In the genomic region with DNA sequence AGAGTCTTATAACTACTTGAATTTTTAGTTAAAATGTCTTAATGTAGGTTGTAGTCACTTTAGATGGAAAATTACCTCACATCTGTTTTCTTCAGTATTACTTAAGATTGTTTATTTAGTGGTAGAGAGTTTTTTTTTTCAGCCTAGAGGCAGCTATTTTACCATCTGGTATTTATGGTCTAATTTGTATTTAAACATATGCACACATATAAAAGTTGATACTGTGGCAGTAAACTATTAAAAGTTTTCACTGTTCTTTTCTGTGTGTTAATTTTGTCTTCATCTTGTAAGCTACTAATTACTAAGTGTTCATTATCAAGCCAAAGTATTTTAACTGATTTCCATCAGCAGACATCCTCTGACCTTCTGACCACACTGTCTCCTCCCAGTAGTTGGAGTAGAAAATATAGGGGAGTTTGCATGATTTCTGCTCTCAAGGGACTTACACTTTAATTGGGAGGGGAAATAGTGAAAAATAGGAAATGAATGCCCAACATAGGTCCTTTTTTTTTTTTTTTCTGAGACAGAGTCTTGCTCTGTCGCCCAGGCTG, we compare ENCODE assay signal across 12 cellular contexts. TPM values are rescaled to one million over a fixed set of nuclear protein-coding genes. Genes with fewer than 3 reads are reported as not detected.
DNase-seq lines count a peak whose midpoint lies in the region; ATAC-seq and FAIRE-seq lines count a peak whose summit lies in the region.
"Had no signal": no experiment of that assay in that cellular context is flagged by ENCODE, and none has a peak within 500 bp of the region (broad histone marks: within the 10 kb centered on the region; RNA-seq: fewer than 3 reads in every experiment).

No MANE protein-coding gene starts in this region.

- no peaks in the 10 kb centered on the region for H3K9me3 ChIP-seq in HUES6 (ENCODE audit: control insufficient read depth, insufficient read depth, low read depth, low read length)
- no peaks in the 10 kb centered on the region for H3K9me3 ChIP-seq in neuronal stem cell (replicated peaks in 1 of 2; ENCODE audit: control insufficient read depth in 2 of 2, insufficient read depth in 1 of 2, low read depth in 1 of 2, low read length in 2 of 2)
- H3K9me3 ChIP-seq: body of pancreas had no signal

- no CpG with 5 or more reads among the region's 1 CpG for WGBS in neuronal stem cell (ENCODE audit: extremely low coverage in 2 of 2, insufficient read length in 2 of 2, insufficient replicate concordance in 1 of 2), 2 donors

- H3K36me3 ChIP-seq in HUES6 (ENCODE audit: control insufficient read depth, insufficient read depth, low read length): peaks cover 30% of the 10 kb centered on the region
- peaks cover 0 to 24% of the 10 kb centered on the region in 2 donors for H3K36me3 ChIP-seq in neuronal stem cell (replicated peaks in 1 of 2; ENCODE audit: control insufficient read depth in 2 of 2, insufficient read depth in 2 of 2, low read length in 2 of 2)

- H3K27me3 ChIP-seq in HUES6 (ENCODE audit: control insufficient read depth, insufficient read depth, low read length) (no peaks in the 10 kb centered on the region; the same call in 1 of the 2 replicates), neuronal stem cell (ENCODE audit: control insufficient read depth in 3 of 3, insufficient read depth in 3 of 3, low read depth in 1 of 3, low read length in 3 of 3) (peaks cover 2 to 25% (median 20%) of the 10 kb centered on the region in 3 experiments)

- H3K4ac ChIP-seq in neuronal stem cell (ENCODE audit: low read length): no peak overlapping the region

- H3K14ac ChIP-seq in neuronal stem cell (ENCODE audit: low read length): peak overlapping the region; percentile 12

- H2BK5ac ChIP-seq in neuronal stem cell (ENCODE audit: low read length): no peak overlapping the region

- H2AK5ac ChIP-seq in neuronal stem cell (ENCODE audit: low read depth, low read length): no peak overlapping the region

- no peak overlapping the region for H2BK120ac ChIP-seq in neuronal stem cell (ENCODE audit: low read depth, low read length)

- H4K8ac ChIP-seq in neuronal stem cell (ENCODE audit: low read depth, low read length): no peak overlapping the region

- no peak overlapping the region for H3K18ac ChIP-seq in neuronal stem cell (ENCODE audit: low read length)

- no peak overlapping the region for H4K91ac ChIP-seq in neuronal stem cell (ENCODE audit: low read depth, low read length, poor library complexity)

- H3K4me2 ChIP-seq in neuronal stem cell (ENCODE audit: insufficient read depth, low read length, poor library complexity, severe bottlenecking): no peak overlapping the region

- no peaks in the 10 kb centered on the region for H3K9me3 Mint-ChIP-seq in activated naive CD4-positive, alpha-beta T cell treated with anti-CD3 and anti-CD28 coated beads, Interleukin-2, amount 50 U/mL, for 72 hours

- H3K36me3 Mint-ChIP-seq in activated naive CD4-positive, alpha-beta T cell treated with anti-CD3 and anti-CD28 coated beads, Interleukin-2, amount 50 U/mL, for 72 hours: peaks cover 38 to 40% of the 10 kb centered on the region in 2 donors

- no peak for FAIRE-seq in frontal cortex (lab: Jason Lieb, UNC)

- H3K4me1 ChIP-seq in HUES6 (ENCODE audit: control insufficient read depth, insufficient read depth, low read length) (peaks cover 30% of the 10 kb centered on the region), neuronal stem cell (ENCODE audit: control insufficient read depth in 2 of 2, insufficient read depth in 1 of 2, low read depth in 1 of 2, low read length in 2 of 2) (peaks cover 0 to 4% of the 10 kb centered on the region in 2 donors)

- H3K27ac ChIP-seq in HUES6 (ENCODE audit: low read depth, low read length): no peak overlapping the region
- no peak overlapping the region for H3K27ac ChIP-seq in neuronal stem cell (replicated peaks; ENCODE audit: low read length)
- H3K27ac ChIP-seq: 22Rv1, body of pancreas had no signal

- no peak for ATAC-seq in activated naive CD4-positive, alpha-beta T cell treated with anti-CD3 and anti-CD28 coated beads, Interleukin-2, amount 50 U/mL, for 72 hours
- ATAC-seq in HG02885 (IDR thresholded peaks at IDR 0.05; ENCODE audit: poor library complexity, unreplicated experiment): no peak
- ATAC-seq in GM18502 (IDR thresholded peaks at IDR 0.05; ENCODE audit: poor library complexity, unreplicated experiment): no peak
- ATAC-seq: body of pancreas had no signal

- DNase-seq in NCI-H2171 treated with DMSO at 0.1 percent for 48 hours (lab: John Stamatoyannopoulos, UW) (peak; percentile 51), NCI-H2171 (lab: John Stamatoyannopoulos, UW) (no peak), neuronal stem cell (ENCODE audit: low spot score) (no peak), frontal cortex (ENCODE audit: low spot score in 2 of 2) (no peak)
- DNase-seq in activated naive CD4-positive, alpha-beta T cell treated with anti-CD3 and anti-CD28 coated beads, Interleukin-2, amount 50 U/mL, for 72 hours (ENCODE audit: low spot score in 2 of 2): no peak
- DNase-seq: foreskin melanocyte, NCI-H146 had no signal

- no peak overlapping the region for H2BK15ac ChIP-seq in neuronal stem cell (ENCODE audit: low read length)

- H3K4me3 ChIP-seq in HUES6 (ENCODE audit: low read depth, low read length): peak overlapping the region; percentile 91
- no peak overlapping the region for H3K4me3 ChIP-seq in neuronal stem cell (ENCODE audit: low read length in 2 of 2)
- H3K4me3 ChIP-seq: body of pancreas had no signal

- no peak overlapping the region for H3K9ac ChIP-seq in HUES6 (ENCODE audit: low read length)
- H3K9ac ChIP-seq in neuronal stem cell (ENCODE audit: low read depth, low read length, poor library complexity): no peak overlapping the region

- H3K23ac ChIP-seq in neuronal stem cell (ENCODE audit: low read depth, low read length, poor library complexity): no peak overlapping the region

- H3K27ac Mint-ChIP-seq in activated naive CD4-positive, alpha-beta T cell treated with anti-CD3 and anti-CD28 coated beads, Interleukin-2, amount 50 U/mL, for 72 hours: peak overlapping the region; percentile 85 to 93

- no peaks in the 10 kb centered on the region for H3K79me1 ChIP-seq in neuronal stem cell (ENCODE audit: low read depth, low read length)

- no peak overlapping the region for H2BK12ac ChIP-seq in neuronal stem cell (ENCODE audit: low read length)

- no peak overlapping the region for H2AFZ ChIP-seq in neuronal stem cell (ENCODE audit: low read length)

RNA-seq across cellular contexts. Expression of gene PMAIP1, which starts 4.3 kb away (rescaled TPM):
- total RNA-seq in activated naive CD4-positive, alpha-beta T cell treated with anti-CD3 and anti-CD28 coated beads, Interleukin-2, amount 50 U/mL, for 72 hours: 100 to 1,000 TPM in 1 of 2 donors, 10 to 100 TPM in 1; 52.6 to 105 TPM
- 1.5 TPM for polyA plus RNA-seq in neuronal stem cell (2013, experiment 1 of 2)
- polyA plus RNA-seq in neuronal stem cell (2013, experiment 2 of 2): 1.6 TPM
- total RNA-seq in frontal cortex: 0.82 TPM

Comparison
In these comparisons a context has a peak if more than half of its experiments do, and no peak if none do; other contexts are left out.
1. RNA of gene PMAIP1, which starts 4.3 kb away (total RNA-seq): 52.6 to 105 TPM in activated naive CD4-positive, alpha-beta T cell treated with anti-CD3 and anti-CD28 coated beads, Interleukin-2, amount 50 U/mL, for 72 hours; 0.82 TPM in frontal cortex (single experiment); every median in the first group is over 10 times any median in the second.